In genomic region chr2:102664439-102665042, GRCh38 we compare ENCODE assay signal across 9 cellular contexts. TPM values are rescaled to one million over a fixed set of nuclear protein-coding genes. Genes with fewer than 3 reads are reported as not detected.
DNase-seq lines count a peak whose midpoint lies in the region; ATAC-seq, FAIRE-seq and TF ChIP-seq lines count a peak whose summit lies in the region.
"Had no signal": no experiment of that assay in that cellular context is flagged by ENCODE, and none has a peak within 500 bp of the region (broad histone marks: within the 10 kb centered on the region; RNA-seq: fewer than 3 reads in every experiment).

No MANE protein-coding gene starts in this region.

- no peak for TF ChIP-seq RAD21 in GM12878 (IDR thresholded peaks at IDR 0.05; ENCODE audit: insufficient read depth, low read depth, low read length)

- peak; percentile 64 for ATAC-seq in GM19452 (IDR thresholded peaks at IDR 0.05; ENCODE audit: unreplicated experiment)
- peak; percentile 83 for ATAC-seq in GM12878
- ATAC-seq in GM21447 (IDR thresholded peaks at IDR 0.05; ENCODE audit: unreplicated experiment), result no peak

- H2AFZ ChIP-seq in GM12878 (ENCODE audit: control insufficient read depth, low read depth, low read length), result no peak overlapping the region; the same call in 1 of the 2 replicates

- H3K36me3 ChIP-seq in GM12878 (ENCODE audit: control insufficient read depth in 2 of 2, insufficient read depth in 2 of 2, low read length in 1 of 2), result no peaks in the 10 kb centered on the region

- RAD21 ChIA-PET in GM12878 (lab: Charles Lee; ENCODE audit: unreplicated experiment), result interaction anchor here (0.9 to 1.1 kb wide), 2 partner anchors 21 to 28 kb away, joined by 3 read pairs; no protein-coding TSS in a partner anchor

- SMC1A ChIA-PET in GM12878 (lab: Charles Lee; ENCODE audit: uncharacterized antibody, unreplicated experiment), result interaction anchor here (0.7 to 1.3 kb wide), 2 partner anchors 11 to 12 kb away, joined by 3 read pairs; no protein-coding TSS in a partner anchor

- H3K79me2 ChIP-seq in GM12878 (ENCODE audit: control insufficient read depth, insufficient read depth, low read length), result no peaks in the 10 kb centered on the region

- H3K27ac ChIP-seq in GM12878 (ENCODE audit: control insufficient read depth, insufficient read depth), result no peak overlapping the region

- H3K4me1 ChIP-seq in GM12878 (ENCODE audit: control insufficient read depth, insufficient read depth, low read length), result no peaks in the 10 kb centered on the region

- H4K20me1 ChIP-seq in GM12878 (ENCODE audit: control insufficient read depth, insufficient read depth), result no peaks in the 10 kb centered on the region

- H3K9ac ChIP-seq in GM12878 (ENCODE audit: control insufficient read depth, insufficient read depth, low read length), result no peak overlapping the region

- DNase-seq in HUDEP-2 (lab: John Stamatoyannopoulos, UW; ENCODE audit: unreplicated experiment in 76 of 76) (peak in 42 of 76 experiments; percentile 2 to 75 (median 30)), GM12878 (ENCODE audit: low read depth, low spot score) (peak; percentile 25), AG08395 (ENCODE audit: low spot score) (no peak), DMS79 (lab: John Stamatoyannopoulos, UW) (no peak), Ammon's horn (ENCODE audit: low spot score) (no peak)
- peak in 2 of 3 donors; percentile 13 to 14 for DNase-seq in stimulated activated CD4-positive, alpha-beta T cell treated with anti-CD3 and anti-CD28 coated beads, TNF-alpha, amount 100 ng/mL, for 1 hour (ENCODE audit: low read depth in 3 of 3, low spot score in 1 of 3)

- POLR2A ChIA-PET in GM12878 (lab: Charles Lee), result interaction anchor here (0.6 kb wide), 1 partner anchor 33 kb away, joined by 3 read pairs; no protein-coding TSS in a partner anchor

- intact Hi-C loops in GM12878 (cut with micrococcal nuclease; ENCODE audit: unreplicated experiment), result no loop called here

- TF ChIP-seq POLR2A in GM12878 (IDR thresholded peaks at IDR 0.05; ENCODE audit: low read depth, low read length), result no peak

- no peak for TF ChIP-seq EP300 in GM12878 (IDR thresholded peaks at IDR 0.05; ENCODE audit: borderline replicate concordance in 1 of 2, control insufficient read depth in 1 of 2, low read depth in 2 of 2, low read length in 2 of 2)

- 6% methylated on average over 2 of the region's 2 CpGs for WGBS in GM12878 (ENCODE audit: insufficient coverage, insufficient replicate concordance, low lambda C conversion rate, missing lambda C conversion rate)

- no peaks in the 10 kb centered on the region for H3K9me3 ChIP-seq in GM12878 (replicated peaks; ENCODE audit: control insufficient read depth, insufficient read depth, low read length)

- in situ Hi-C loops in GM12878 (cut with MboI), result no loop called here

- FAIRE-seq in GM12878 (lab: Jason Lieb, UNC), result no peak

- no TSS peak for BruUV-seq in GM12878 (replicated peaks; lab: Mats Ljungman, UMichigan)

- no peak overlapping the region for H3K4me2 ChIP-seq in GM12878 (ENCODE audit: control insufficient read depth, insufficient read depth)

- TF ChIP-seq CTCF in GM12878 (IDR thresholded peaks at IDR 0.05 in 2 of 3, conservative IDR thresholded peaks at IDR 0.05 in 1 of 3; ENCODE audit: control insufficient read depth in 2 of 3, extremely low read depth in 1 of 3, insufficient read depth in 1 of 3, low read depth in 3 of 3, low read length in 3 of 3), result no peak

- no peak overlapping the region for H3K4me3 ChIP-seq in GM12878

- CTCF ChIA-PET in GM12878 (lab: Yijun Ruan, JAX), result no interaction called here

- no peaks in the 10 kb centered on the region; a peak in 1 of 4 replicates for H3K27me3 ChIP-seq in GM12878 (replicated peaks in 1 of 2; ENCODE audit: control insufficient read depth in 2 of 2, insufficient read depth in 2 of 2, low read length in 1 of 2)

TF ChIP-seq in GM12878, 131 proteins besides CTCF, POLR2A, EP300 and RAD21:
- 0 out of 3 replicates have a peak, but pooled peaks of 1 of the 2 experiments have one; percentile 34 for TF ChIP-seq EGR1 (IDR thresholded peaks at IDR 0.05; ENCODE audit: borderline replicate concordance in 1 of 2, low read depth in 2 of 2, low read length in 2 of 2)
- peak; percentile 57; the same call in 1 of the 2 replicates for TF ChIP-seq SPI1 (IDR thresholded peaks at IDR 0.05; ENCODE audit: borderline replicate concordance, insufficient read depth, low read depth, low read length)
- TF ChIP-seq HDAC6 (IDR thresholded peaks at IDR 0.05; ENCODE audit: unreplicated experiment), result no peak
- TF ChIP-seq SREBF1 (IDR thresholded peaks at IDR 0.05; ENCODE audit: low read length), result no peak
- TF ChIP-seq TCF3 (IDR thresholded peaks at IDR 0.05; ENCODE audit: borderline replicate concordance, insufficient read depth, low read depth, low read length), result no peak
- peak in 1 of 2 experiments; percentile 80; a peak in 2 of 4 replicates for TF ChIP-seq SRF (IDR thresholded peaks at IDR 0.05; ENCODE audit: low read depth in 2 of 2, low read length in 2 of 2)
- TF ChIP-seq RBBP5 (conservative IDR thresholded peaks at IDR 0.05), result no peak
- no peak for TF ChIP-seq IKZF2 (IDR thresholded peaks at IDR 0.05)
- no peak for TF ChIP-seq BRCA1 (IDR thresholded peaks at IDR 0.05; ENCODE audit: low read depth, low read length)
- TF ChIP-seq RB1 (IDR thresholded peaks at IDR 0.05; ENCODE audit: borderline replicate concordance), result no peak
- 0 out of 2 replicates have a peak, but pooled peaks have one; percentile 27 for TF ChIP-seq EED (IDR thresholded peaks at IDR 0.05; ENCODE audit: low read depth)
- no peak for TF ChIP-seq CHD2 (IDR thresholded peaks at IDR 0.05; ENCODE audit: borderline replicate concordance, low read depth, low read length)
- no peak for TF ChIP-seq IRF3 (IDR thresholded peaks at IDR 0.05)
- no peak for TF ChIP-seq SUPT20H (IDR thresholded peaks at IDR 0.05; ENCODE audit: borderline replicate concordance, control insufficient read depth, low read depth, low read length)
- no peak for TF ChIP-seq ESRRA (IDR thresholded peaks at IDR 0.05; ENCODE audit: low read length)
- TF ChIP-seq E2F4 (IDR thresholded peaks at IDR 0.05; ENCODE audit: low read depth, low read length), result no peak
- TF ChIP-seq DPF2 (IDR thresholded peaks at IDR 0.05), result no peak
- no peak for TF ChIP-seq SIX5 (IDR thresholded peaks at IDR 0.05; ENCODE audit: low read depth, low read length, severe bottlenecking)
- TF ChIP-seq POLR2AphosphoS2 (IDR thresholded peaks at IDR 0.05; ENCODE audit: low read depth, low read length), result no peak
- TF ChIP-seq IKZF1 (conservative IDR thresholded peaks at IDR 0.05), result peak; percentile 43
- no peak for TF ChIP-seq CREB1 (IDR thresholded peaks at IDR 0.05; ENCODE audit: low read depth)
- TF ChIP-seq ATF3 (IDR thresholded peaks at IDR 0.05; ENCODE audit: borderline replicate concordance, extremely low read depth, low read depth, low read length), result no peak

RNA-seq across cellular contexts. Expression of gene SLC9A2, which starts 45.2 kb away (rescaled TPM):
- 0.73 and 2.1 TPM in 2 replicates for total RNA-seq in GM12878 (2013; cell fraction: nucleolus; rRNA removed)
- total RNA-seq in GM12878 (2014; rRNA removed) (0.85 and 0.87 TPM in 2 replicates), GM12878 (2014; rRNA removed; fragmentation: Illumina TruSeq; extraction: Trizol) (0.76 and 1.2 TPM in 2 replicates), GM12878 (2021) (0.80 and 1.2 TPM in 2 replicates)
- polyA plus RNA-seq in GM12878 (2011; ENCODE audit: low read depth), result 0.08 TPM
- polyA plus RNA-seq in GM12878 (2011; rRNA removed) (0.81 and 0.99 TPM in 2 replicates), GM12878 (2014; fragmentation: Illumina TruSeq; extraction: Trizol) (1.00 and 1.2 TPM in 2 replicates), GM12878 (2014; fragmentation: Nextera tagmentation; extraction: Ambion mirVana) (under 1 TPM; 0.13 to 0.26 TPM), GM12878 (2014; rRNA removed) (1.2 and 2.0 TPM in 2 replicates), GM12878 (2016; fragmentation: Nextera tagmentation; extraction: Ambion mirVana) (under 1 TPM; 0.29 to 0.70 TPM)
- polyA plus RNA-seq in GM12878 (2011; cell fraction: cytosol; rRNA removed), result 0.35 and 0.36 TPM in 2 replicates
- 0.88 and 1.4 TPM in 2 replicates for polyA plus RNA-seq in GM12878 (2011; cell fraction: nucleus; rRNA removed)
- polyA plus RNA-seq in GM12878 (2012), result 0.13 and 0.15 TPM in 2 replicates
- polyA minus RNA-seq in GM12878 (2011; rRNA and poly(A)+ RNA removed), result 0.67 and 1.1 TPM in 2 replicates
- 0.31 and 0.40 TPM in 2 replicates for polyA minus RNA-seq in GM12878 (2011; cell fraction: cytosol; rRNA and poly(A)+ RNA removed)
- 0.85 and 2.1 TPM in 2 replicates for polyA minus RNA-seq in GM12878 (2011; cell fraction: nucleus; rRNA and poly(A)+ RNA removed)
- total RNA-seq: fibroblast of villous mesenchyme had no signal

Comparison
In these comparisons a context has a peak if more than half of its experiments do, and no peak if none do; other contexts are left out.
1. DNase-seq: peak in HUDEP-2 (42 of 76), GM12878 (single experiment) and stimulated activated CD4-positive, alpha-beta T cell treated with anti-CD3 and anti-CD28 coated beads, TNF-alpha, amount 100 ng/mL, for 1 hour (2 of 3); none in AG08395 (single experiment), DMS79 (single experiment) and Ammon's horn (single experiment).